ENCODE assay signal across 18 cellular contexts in the genomic region with DNA sequence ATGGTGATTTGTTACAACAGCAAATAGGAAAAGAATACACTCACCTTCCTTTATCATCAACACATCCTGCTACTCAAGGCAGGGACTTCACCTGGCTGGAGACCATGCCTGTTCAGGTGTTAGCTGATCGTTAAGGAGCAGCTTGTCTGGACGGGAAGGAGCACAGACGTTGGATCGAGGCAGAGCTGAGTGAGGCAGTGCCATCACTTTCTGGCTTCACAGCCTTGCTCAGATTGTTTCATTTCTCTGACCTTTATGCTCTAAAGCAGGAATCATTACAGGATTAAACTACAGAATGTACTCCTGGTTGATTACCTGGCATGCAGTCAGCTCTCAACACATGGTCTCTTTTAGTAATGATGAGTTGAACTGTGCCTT.
DNase-seq lines count a peak whose midpoint lies in the region; ATAC-seq, FAIRE-seq and TF ChIP-seq lines count a peak whose summit lies in the region.
"Had no signal": no experiment of that assay in that cellular context is flagged by ENCODE, and none has a peak within 500 bp of the region (broad histone marks: within the 10 kb centered on the region; RNA-seq: fewer than 3 reads in every experiment).

No MANE protein-coding gene starts in this region.

- H3K4me3 ChIP-seq in subcutaneous abdominal adipose tissue (ENCODE audit: low read depth in 1 of 5, low read length in 5 of 5) = peak overlapping the region in 2 of 5 donors; percentile 30 to 43
- H3K4me3 ChIP-seq: dorsolateral prefrontal cortex, K562 had no signal

- H3K36me3 ChIP-seq in subcutaneous abdominal adipose tissue (ENCODE audit: control insufficient read depth in 5 of 5, insufficient read depth in 5 of 5, low read length in 5 of 5) = no peaks in the 10 kb centered on the region

- H3K4me1 ChIP-seq in subcutaneous abdominal adipose tissue (ENCODE audit: control insufficient read depth in 5 of 5, insufficient read depth in 5 of 5, low read length in 5 of 5) = peaks cover 2 to 22% (median 13%) of the 10 kb centered on the region in 5 donors

- POLR2A ChIA-PET in MCF 10A (lab: Yijun Ruan, JAX) = interaction anchor here (0.7 to 2.4 kb wide), 9 partner anchors 10 to 244 kb away, joined by 3 to 8 read pairs (median 5); no protein-coding TSS in a partner anchor

- H3K27me3 Mint-ChIP-seq in HFFc6 (ENCODE audit: insufficient read depth) = no peaks in the 10 kb centered on the region; the same call in 1 of the 2 replicates
- no peaks in the 10 kb centered on the region for H3K27me3 Mint-ChIP-seq in MCF 10A (ENCODE audit: insufficient read depth, unreplicated experiment)

- no peak overlapping the region for H3K9ac ChIP-seq in subcutaneous abdominal adipose tissue (ENCODE audit: low read length in 5 of 5)

- H3K4me1 Mint-ChIP-seq in HFFc6 (ENCODE audit: low read depth) (peaks cover 71% of the 10 kb centered on the region), MCF 10A (ENCODE audit: insufficient read depth, unreplicated experiment) (peaks cover 30% of the 10 kb centered on the region)
- H3K4me1 Mint-ChIP-seq: CD14-positive monocyte; stimulated activated effector memory CD8-positive, alpha-beta T cell treated with anti-CD3 and anti-CD28 coated beads, Interleukin-12 subunit alpha, Interleukin-12 subunit beta, amount 100 ng/mL, for 72 hours had no signal

- DNase-seq in HFFc6 = no peak
- DNase-seq in MCF 10A (ENCODE audit: unreplicated experiment) = no peak
- DNase-seq in left colon = no peak
- DNase-seq in H54 (ENCODE audit: insufficient read length, low spot score) = no peak
- no peak for DNase-seq in HT-29 (ENCODE audit: low spot score)
- DNase-seq: activated CD4-positive, CD25-positive, alpha-beta regulatory T cell treated with anti-CD3 and anti-CD28 coated beads, Interleukin-2, amount 50 U/mL, for 72 hours; activated T-cell treated with anti-CD3 and anti-CD28 coated beads for 4 hours; dorsolateral prefrontal cortex; NCI-H1694; NK-92 treated with Interleukin-12 subunit alpha and Interleukin-12 subunit beta, amount 100 ng/mL, for 24 hours; stimulated activated CD4-positive, alpha-beta T cell treated with anti-CD3 and anti-CD28 coated beads, Interleukin-2, amount 100 ng/mL, for 48 hours had no signal

- no peak for FAIRE-seq in H54 (lab: Jason Lieb, UNC)
- FAIRE-seq: GM18507, K562 had no signal

- TF ChIP-seq POLR2A in H54 (IDR thresholded peaks at IDR 0.05; ENCODE audit: low read depth, low read length) = no peak

- H3K36me3 Mint-ChIP-seq in HFFc6 (ENCODE audit: low read depth) (peaks cover 23% of the 10 kb centered on the region), MCF 10A (ENCODE audit: insufficient read depth, unreplicated experiment) (no peaks in the 10 kb centered on the region)
- H3K36me3 Mint-ChIP-seq: CD14-positive monocyte; stimulated activated effector memory CD8-positive, alpha-beta T cell treated with anti-CD3 and anti-CD28 coated beads, Interleukin-12 subunit alpha, Interleukin-12 subunit beta, amount 100 ng/mL, for 72 hours had no signal

- TF ChIP-seq CTCF in HFFc6 (IDR thresholded peaks at IDR 0.05) (no peak), MCF 10A (IDR thresholded peaks at IDR 0.05; ENCODE audit: unreplicated experiment) (no peak)

- no peaks in the 10 kb centered on the region for H3K9me3 ChIP-seq in subcutaneous abdominal adipose tissue (ENCODE audit: control insufficient read depth in 5 of 5, low read length in 5 of 5)

- H3K4me3 Mint-ChIP-seq in HFFc6 (peak overlapping the region; percentile 67), MCF 10A (ENCODE audit: unreplicated experiment) (peak overlapping the region; percentile 66)
- H3K4me3 Mint-ChIP-seq: CD14-positive monocyte; stimulated activated effector memory CD8-positive, alpha-beta T cell treated with anti-CD3 and anti-CD28 coated beads, Interleukin-12 subunit alpha, Interleukin-12 subunit beta, amount 100 ng/mL, for 72 hours had no signal

- CTCF ChIA-PET in MCF 10A (lab: Yijun Ruan, JAX) = interaction anchor here (0.6 to 0.7 kb wide), 2 partner anchors 15 to 1000 kb away, joined by 3 to 4 read pairs; no protein-coding TSS in a partner anchor

- H3K27ac ChIP-seq in subcutaneous abdominal adipose tissue (ENCODE audit: low read depth, low read length) = peak overlapping the region; percentile 4

- peaks cover 0 to 2% (median 0%) of the 10 kb centered on the region in 5 donors for H3K27me3 ChIP-seq in subcutaneous abdominal adipose tissue (ENCODE audit: control insufficient read depth in 5 of 5, insufficient read depth in 4 of 5, low read length in 5 of 5)

- BruUV-seq in MCF 10A (replicated peaks; lab: Mats Ljungman, UMichigan) = no TSS peak

- H3K27ac Mint-ChIP-seq in HFFc6 (peak overlapping the region; percentile 90), MCF 10A (ENCODE audit: low read depth, unreplicated experiment) (peak overlapping the region; percentile 83)
- H3K27ac Mint-ChIP-seq: stimulated activated effector memory CD8-positive, alpha-beta T cell treated with anti-CD3 and anti-CD28 coated beads, Interleukin-12 subunit alpha, Interleukin-12 subunit beta, amount 100 ng/mL, for 72 hours had no signal

- H3K9me3 Mint-ChIP-seq in HFFc6 (peaks cover 6% of the 10 kb centered on the region; the same call in 1 of the 2 replicates), MCF 10A (ENCODE audit: unreplicated experiment) (no peaks in the 10 kb centered on the region)
- H3K9me3 Mint-ChIP-seq: stimulated activated effector memory CD8-positive, alpha-beta T cell treated with anti-CD3 and anti-CD28 coated beads, Interleukin-12 subunit alpha, Interleukin-12 subunit beta, amount 100 ng/mL, for 72 hours had no signal

- ATAC-seq in left colon (peak; percentile 77), HG02870 (IDR thresholded peaks at IDR 0.05; ENCODE audit: unreplicated experiment) (no peak), HG03108 (IDR thresholded peaks at IDR 0.05; ENCODE audit: unreplicated experiment) (no peak)
- ATAC-seq: K562; stimulated activated effector memory CD8-positive, alpha-beta T cell treated with anti-CD3 and anti-CD28 coated beads, Interleukin-12 subunit alpha, Interleukin-12 subunit beta, amount 100 ng/mL, for 72 hours had no signal

- intact Hi-C loops in MCF 10A (cut with micrococcal nuclease) = no loop called here
- intact Hi-C loops in left colon (cut with DNase I, micrococcal nuclease) = no loop called here
